In genomic region chr5:113212244-113212920, GRCh38 we compare ENCODE assay signal across 9 cellular contexts.
A peak's percentile ranks its signal among the peaks of the same experiment; 100 is the strongest.
DNase-seq lines count a peak whose midpoint lies in the region; ATAC-seq and TF ChIP-seq lines count a peak whose summit lies in the region.
"Had no signal": no experiment of that assay in that cellular context is flagged by ENCODE, and none has a peak within 500 bp of the region (broad histone marks: within the 10 kb centered on the region; RNA-seq: fewer than 3 reads in every experiment).

No MANE protein-coding gene starts in this region.

- H4K20me1 ChIP-seq in MM.1S (ENCODE audit: insufficient read depth, low read length), result no peaks in the 10 kb centered on the region

- CTCF ChIA-PET in A673 (lab: Charles Lee), result no interaction called here

- no peak for ATAC-seq in right cardiac atrium
- ATAC-seq in HG02588 (IDR thresholded peaks at IDR 0.05; ENCODE audit: unreplicated experiment), result no peak
- no peak for ATAC-seq in activated CD4-positive, CD25-positive, alpha-beta regulatory T cell treated with anti-CD3 and anti-CD28 coated beads, Interleukin-2, amount 50 U/mL, for 24 hours

- intact Hi-C loops in A673 (cut with micrococcal nuclease; ENCODE audit: unreplicated experiment), result no loop called here
- intact Hi-C loops in right cardiac atrium (cut with DNase I), result loop anchor here in 1 of 4 donors (10.0 kb wide), 1 partner anchor 82 kb away; no protein-coding TSS in a partner anchor

- peaks cover 14% of the 10 kb centered on the region for H3K4me1 ChIP-seq in A673 (ENCODE audit: insufficient read depth, low read length, poor library complexity, severe bottlenecking)
- H3K4me1 ChIP-seq in MM.1S (ENCODE audit: low read length), result peaks cover 51% of the 10 kb centered on the region
- H3K4me1 ChIP-seq in adipocyte (ENCODE audit: control insufficient read depth, insufficient read depth, low read length), result peaks cover 11% of the 10 kb centered on the region
- H3K4me1 ChIP-seq in right cardiac atrium (ENCODE audit: control insufficient read depth, insufficient read depth, low read length), result peaks cover 15% of the 10 kb centered on the region

- peaks cover 13% of the 10 kb centered on the region; the same call in 1 of the 2 replicates for H3F3A ChIP-seq in MM.1S (ENCODE audit: insufficient read depth, low read length)

- H2AFZ ChIP-seq in MM.1S (ENCODE audit: low read length), result no peak overlapping the region

- no peak overlapping the region for H3K9ac ChIP-seq in MM.1S (ENCODE audit: low read length)
- no peak overlapping the region for H3K9ac ChIP-seq in adipocyte (ENCODE audit: low read length)

- H3K4me3 ChIP-seq in A673 (ENCODE audit: low read depth, low read length, poor library complexity, severe bottlenecking), result no peak overlapping the region
- H3K4me3 ChIP-seq in MM.1S (ENCODE audit: low read length), result no peak overlapping the region
- no peak overlapping the region for H3K4me3 ChIP-seq in adipocyte (ENCODE audit: low read length)
- H3K4me3 ChIP-seq in right cardiac atrium (ENCODE audit: low read length), result no peak overlapping the region

- DNase-seq in A673 (ENCODE audit: low spot score) (peak; percentile 35), MM.1S (no peak), adipocyte (ENCODE audit: low read depth) (peak; percentile 75), right cardiac atrium (peak; percentile 43 to 72 (median 67)), epidermal melanocyte (ENCODE audit: insufficient read length, low spot score) (no peak)
- no peak for DNase-seq in stimulated activated CD4-positive, alpha-beta T cell treated with anti-CD3 and anti-CD28 coated beads, Interleukin-4, amount 100 ng/mL, for 24 hours
- DNase-seq: stimulated activated CD4-positive, alpha-beta T cell treated with anti-CD3 and anti-CD28 coated beads, Interleukin-1b, Interleukin-23, amount 100 ng/mL, for 48 hours had no signal

- H3K27me3 ChIP-seq in A673 (replicated peaks; ENCODE audit: insufficient read depth, low read depth, low read length, poor library complexity), result peaks cover 16% of the 10 kb centered on the region
- H3K27me3 ChIP-seq in MM.1S (replicated peaks; ENCODE audit: insufficient read depth, low read length), result no peaks in the 10 kb centered on the region
- no peaks in the 10 kb centered on the region for H3K27me3 ChIP-seq in adipocyte (replicated peaks; ENCODE audit: control insufficient read depth, insufficient read depth, low read length)
- no peaks in the 10 kb centered on the region for H3K27me3 ChIP-seq in right cardiac atrium (ENCODE audit: control insufficient read depth, insufficient read depth)

- no peaks in the 10 kb centered on the region for H3K9me2 ChIP-seq in MM.1S (replicated peaks; ENCODE audit: insufficient read depth, low read length)

- peak overlapping the region; percentile 26; the same call in 1 of the 2 replicates for H3K4me2 ChIP-seq in MM.1S (ENCODE audit: low read depth, low read length)

- 23% methylated on average over 5 of the region's 5 CpGs for WGBS in right cardiac atrium

- no peaks in the 10 kb centered on the region for H3K36me3 ChIP-seq in A673 (ENCODE audit: insufficient read depth, low read length, poor library complexity, severe bottlenecking)
- H3K36me3 ChIP-seq in MM.1S (replicated peaks; ENCODE audit: insufficient read depth, low read length), result no peaks in the 10 kb centered on the region
- no peaks in the 10 kb centered on the region for H3K36me3 ChIP-seq in adipocyte (ENCODE audit: control insufficient read depth, insufficient read depth, low read length, severe bottlenecking)

- H3K27ac ChIP-seq in A673 (ENCODE audit: low read depth, low read length, poor library complexity, severe bottlenecking) (no peak overlapping the region), MM.1S (ENCODE audit: low read length) (no peak overlapping the region), right cardiac atrium (ENCODE audit: low read length) (no peak overlapping the region)

- peaks cover 98% of the 10 kb centered on the region for H3K79me2 ChIP-seq in MM.1S (ENCODE audit: low read length)

- H3K9me3 ChIP-seq in A673 (ENCODE audit: low read depth, low read length, poor library complexity, severe bottlenecking) (no peaks in the 10 kb centered on the region), MM.1S (replicated peaks; ENCODE audit: insufficient read depth, low read length) (no peaks in the 10 kb centered on the region), adipocyte (ENCODE audit: control insufficient read depth, low read length) (no peaks in the 10 kb centered on the region), right cardiac atrium (ENCODE audit: control insufficient read depth, low read length) (no peaks in the 10 kb centered on the region)

- POLR2A ChIA-PET in A673 (lab: Charles Lee; ENCODE audit: low non-redundant PET), result no interaction called here

- TF ChIP-seq CTCF in A673 (conservative IDR thresholded peaks at IDR 0.05; ENCODE audit: low read depth, low read length) (no peak), MM.1S (IDR thresholded peaks at IDR 0.05; ENCODE audit: low read length) (no peak)

- BruUV-seq in A673 (replicated peaks; lab: Mats Ljungman, UMichigan), result no TSS peak

Comparison
In these comparisons a context has a peak if more than half of its experiments do, and no peak if none do; other contexts are left out.
1. DNase-seq: peak in A673 (single experiment), adipocyte (single experiment) and right cardiac atrium (3 of 3); none in MM.1S (single experiment), stimulated activated CD4-positive, alpha-beta T cell treated with anti-CD3 and anti-CD28 coated beads, Interleukin-4, amount 100 ng/mL, for 24 hours (single experiment) and epidermal melanocyte (single experiment).